ENCODE assay signal across 2 cellular contexts in the genomic region with DNA sequence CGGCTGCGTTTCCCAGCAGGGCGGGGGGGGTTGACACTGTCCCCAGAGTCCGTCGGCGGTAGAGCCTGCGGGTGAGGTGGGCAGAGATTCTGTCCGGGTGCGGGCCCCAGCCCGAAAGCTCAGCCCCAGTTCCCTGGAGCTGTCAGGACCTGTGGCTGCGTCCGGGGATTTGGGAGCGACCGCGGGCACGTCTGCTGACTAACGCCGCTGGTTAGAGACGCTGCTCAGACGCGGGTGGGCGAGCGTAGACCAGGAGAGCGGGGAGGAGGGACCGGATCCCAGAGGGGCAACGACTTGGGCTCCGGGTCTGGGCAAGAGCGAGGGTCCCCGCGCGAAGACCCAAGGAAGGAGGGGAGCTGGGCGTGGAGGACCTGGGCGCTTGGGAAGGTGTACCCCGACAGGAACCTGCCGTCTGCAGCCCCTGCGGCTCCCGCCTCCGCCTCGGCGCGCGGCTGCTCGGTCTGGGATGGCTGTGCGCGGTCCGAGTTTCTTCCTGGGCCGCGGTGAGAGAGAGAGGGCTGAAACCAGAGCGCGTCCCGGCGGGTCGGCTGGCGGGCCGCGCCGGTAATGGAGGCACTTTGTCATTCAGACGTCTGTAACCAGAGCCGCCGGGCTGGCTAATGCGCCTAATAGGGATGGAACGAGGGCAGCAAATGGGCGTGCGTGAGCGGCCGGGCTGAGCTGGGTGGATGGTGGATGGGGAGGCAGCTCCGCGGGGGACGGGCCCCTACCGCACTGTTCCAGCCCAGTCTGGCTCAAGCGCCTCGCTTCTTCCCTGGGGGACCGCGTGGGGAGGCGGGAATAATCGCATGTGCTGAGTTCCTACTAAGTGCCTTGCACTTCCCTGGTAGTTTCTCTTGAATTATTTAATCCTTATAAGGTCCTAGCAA.
TF ChIP-seq lines count a peak whose summit lies in the region.

No MANE protein-coding gene starts in this region.

TF ChIP-seq in A549, 52 proteins besides CTCF, POLR2A, EP300 and RAD21:
- TF ChIP-seq, protein P1, sequence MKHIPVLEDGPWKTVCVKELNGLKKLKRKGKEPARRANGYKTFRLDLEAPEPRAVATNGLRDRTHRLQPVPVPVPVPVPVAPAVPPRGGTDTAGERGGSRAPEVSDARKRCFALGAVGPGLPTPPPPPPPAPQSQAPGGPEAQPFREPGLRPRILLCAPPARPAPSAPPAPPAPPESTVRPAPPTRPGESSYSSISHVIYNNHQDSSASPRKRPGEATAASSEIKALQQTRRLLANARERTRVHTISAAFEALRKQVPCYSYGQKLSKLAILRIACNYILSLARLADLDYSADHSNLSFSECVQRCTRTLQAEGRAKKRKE (CRISPR knock-in tag; IDR thresholded peaks at IDR 0.05; ENCODE audit: low read depth): no peak
- no peak for TF ChIP-seq NPAS2 (CRISPR knock-in tag; IDR thresholded peaks at IDR 0.05; ENCODE audit: borderline replicate concordance)
- TF ChIP-seq ZC3H11A (IDR thresholded peaks at IDR 0.05): no peak

TF ChIP-seq in IMR-90, 13 proteins besides CTCF, POLR2A, EP300 and RAD21:
- TF ChIP-seq CEBPB (IDR thresholded peaks at IDR 0.05; ENCODE audit: low read depth, low read length) (no peak), RCOR1 (IDR thresholded peaks at IDR 0.05; ENCODE audit: insufficient replicate concordance, low read length) (no peak), FOS (IDR thresholded peaks at IDR 0.05; ENCODE audit: low read depth, low read length) (no peak), BHLHE40 (IDR thresholded peaks at IDR 0.05; ENCODE audit: low read depth, low read length) (no peak), NFE2L2 (IDR thresholded peaks at IDR 0.05; ENCODE audit: low read depth, low read length) (no peak), RFX5 (IDR thresholded peaks at IDR 0.05; ENCODE audit: low read depth, low read length) (no peak), MAZ (IDR thresholded peaks at IDR 0.05; ENCODE audit: borderline replicate concordance, low read depth, low read length) (no peak), SMC3 (IDR thresholded peaks at IDR 0.05; ENCODE audit: low read depth, low read length) (no peak), MXI1 (IDR thresholded peaks at IDR 0.05; ENCODE audit: borderline replicate concordance, low read depth, low read length) (no peak), MAFK (IDR thresholded peaks at IDR 0.05; ENCODE audit: low read depth, low read length) (no peak), CHD1 (IDR thresholded peaks at IDR 0.05; ENCODE audit: low read depth, low read length) (no peak)
- TF ChIP-seq, protein P2, sequence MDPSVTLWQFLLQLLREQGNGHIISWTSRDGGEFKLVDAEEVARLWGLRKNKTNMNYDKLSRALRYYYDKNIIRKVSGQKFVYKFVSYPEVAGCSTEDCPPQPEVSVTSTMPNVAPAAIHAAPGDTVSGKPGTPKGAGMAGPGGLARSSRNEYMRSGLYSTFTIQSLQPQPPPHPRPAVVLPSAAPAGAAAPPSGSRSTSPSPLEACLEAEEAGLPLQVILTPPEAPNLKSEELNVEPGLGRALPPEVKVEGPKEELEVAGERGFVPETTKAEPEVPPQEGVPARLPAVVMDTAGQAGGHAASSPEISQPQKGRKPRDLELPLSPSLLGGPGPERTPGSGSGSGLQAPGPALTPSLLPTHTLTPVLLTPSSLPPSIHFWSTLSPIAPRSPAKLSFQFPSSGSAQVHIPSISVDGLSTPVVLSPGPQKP (IDR thresholded peaks at IDR 0.05; ENCODE audit: borderline replicate concordance, low read depth, low read length): no peak
- TF ChIP-seq, protein P3, sequence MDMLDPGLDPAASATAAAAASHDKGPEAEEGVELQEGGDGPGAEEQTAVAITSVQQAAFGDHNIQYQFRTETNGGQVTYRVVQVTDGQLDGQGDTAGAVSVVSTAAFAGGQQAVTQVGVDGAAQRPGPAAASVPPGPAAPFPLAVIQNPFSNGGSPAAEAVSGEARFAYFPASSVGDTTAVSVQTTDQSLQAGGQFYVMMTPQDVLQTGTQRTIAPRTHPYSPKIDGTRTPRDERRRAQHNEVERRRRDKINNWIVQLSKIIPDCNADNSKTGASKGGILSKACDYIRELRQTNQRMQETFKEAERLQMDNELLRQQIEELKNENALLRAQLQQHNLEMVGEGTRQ (IDR thresholded peaks at IDR 0.05; ENCODE audit: low read depth, low read length): no peak
